ENCODE assay signal across 10 cellular contexts in the genomic region with DNA sequence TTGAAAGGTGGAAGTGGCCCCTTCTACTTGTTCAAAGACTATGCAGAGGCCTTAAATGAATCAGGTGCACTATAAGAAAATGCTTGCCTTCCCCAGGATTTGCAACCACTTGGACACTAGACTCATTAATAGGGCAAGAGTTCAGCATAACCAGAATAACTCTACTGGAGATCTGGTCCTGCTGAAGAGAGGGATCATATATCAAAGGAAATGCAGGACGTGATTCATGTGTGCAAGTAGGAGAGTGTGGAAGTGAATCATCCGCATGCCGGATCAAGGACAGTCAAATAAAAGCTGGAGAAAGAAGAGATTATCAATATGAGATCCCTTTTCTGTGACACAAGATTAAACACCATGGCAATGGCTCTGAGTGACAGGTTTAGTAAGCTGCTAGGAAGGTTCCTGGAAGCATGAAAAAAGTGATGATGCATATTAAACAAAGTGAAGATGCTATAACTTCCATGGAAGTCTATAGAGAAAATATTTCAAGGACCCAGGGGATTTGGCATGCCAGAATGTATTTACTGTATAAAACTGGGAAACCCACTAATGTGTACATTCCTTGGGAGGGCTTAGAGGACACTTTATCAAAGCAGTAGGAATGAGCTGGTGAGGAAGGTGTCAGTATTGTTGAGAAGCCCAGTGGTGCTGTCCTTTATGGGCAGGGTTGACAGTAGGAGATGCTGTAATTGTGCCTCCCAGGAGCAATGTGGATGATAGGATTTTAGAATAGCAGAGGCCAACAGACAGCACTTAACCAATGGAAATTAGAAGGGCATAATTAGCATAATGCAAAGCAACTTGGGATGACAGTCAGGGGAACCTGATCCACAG.
DNase-seq lines count a peak whose midpoint lies in the region; ATAC-seq lines count a peak whose summit lies in the region.
"Had no signal": no experiment of that assay in that cellular context is flagged by ENCODE, and none has a peak within 500 bp of the region (broad histone marks: within the 10 kb centered on the region; RNA-seq: fewer than 3 reads in every experiment).

No MANE protein-coding gene starts in this region.

- peaks cover 19% of the 10 kb centered on the region for H3K4me1 ChIP-seq in neuron (ENCODE audit: insufficient read depth, low read length)

- H3K27me3 ChIP-seq in neuron (ENCODE audit: insufficient read depth, low read length), result no peaks in the 10 kb centered on the region

- H3K27me3 Mint-ChIP-seq in stimulated activated naive CD8-positive, alpha-beta T cell treated with anti-CD3 and anti-CD28 coated beads, Interleukin-15, amount 100 ng/mL, for 72 hours, result no peaks in the 10 kb centered on the region

- no peak for ATAC-seq in stimulated activated naive CD8-positive, alpha-beta T cell treated with anti-CD3 and anti-CD28 coated beads, Interleukin-15, amount 100 ng/mL, for 72 hours
- ATAC-seq: natural killer cell treated with Interleukin-12 subunit alpha and Interleukin-12 subunit beta and Interleukin-15 and Interleukin-18, amount 100 ng/mL, for 72 hours had no signal

- H3K4me1 Mint-ChIP-seq in stimulated activated naive CD8-positive, alpha-beta T cell treated with anti-CD3 and anti-CD28 coated beads, Interleukin-15, amount 100 ng/mL, for 72 hours, result no peaks in the 10 kb centered on the region

- H2AFZ ChIP-seq in neuron (ENCODE audit: low read depth, low read length), result peak overlapping the region; percentile 6

- no peaks in the 10 kb centered on the region for H3K9me3 ChIP-seq in neuron (ENCODE audit: low read length)

- H3K36me3 ChIP-seq in neuron (ENCODE audit: insufficient read depth, low read length), result no peaks in the 10 kb centered on the region

- no peaks in the 10 kb centered on the region for H3K9me3 Mint-ChIP-seq in stimulated activated naive CD8-positive, alpha-beta T cell treated with anti-CD3 and anti-CD28 coated beads, Interleukin-15, amount 100 ng/mL, for 72 hours
- H3K9me3 Mint-ChIP-seq: natural killer cell treated with Interleukin-12 subunit alpha and Interleukin-12 subunit beta and Interleukin-15 and Interleukin-18, amount 100 ng/mL, for 72 hours had no signal

- DNase-seq in EH (ENCODE audit: low read depth) (peak; percentile 82), NCI-H82 treated with DMSO at 0.1 percent for 48 hours (lab: John Stamatoyannopoulos, UW; ENCODE audit: unreplicated experiment) (peak; percentile 76), epidermal melanocyte (ENCODE audit: insufficient read length, low spot score) (peak; percentile 44), OCI-M1 (lab: John Stamatoyannopoulos, UW) (no peak), NCI-H1436 treated with DMSO at 0.1 percent for 48 hours (lab: John Stamatoyannopoulos, UW) (no peak)
- no peak for DNase-seq in activated CD4-positive, alpha-beta T cell treated with anti-CD3 and anti-CD28 coated beads for 1 hour
- DNase-seq in stimulated activated naive CD8-positive, alpha-beta T cell treated with anti-CD3 and anti-CD28 coated beads, Interleukin-15, amount 100 ng/mL, for 72 hours, result no peak
- DNase-seq: NK-92 treated with Interleukin-12 subunit alpha and Interleukin-12 subunit beta, amount 100 ng/mL, for 24 hours had no signal

- H3K4me3 Mint-ChIP-seq in stimulated activated naive CD8-positive, alpha-beta T cell treated with anti-CD3 and anti-CD28 coated beads, Interleukin-15, amount 100 ng/mL, for 72 hours, result no peak overlapping the region
- H3K4me3 Mint-ChIP-seq: natural killer cell treated with Interleukin-12 subunit alpha and Interleukin-12 subunit beta and Interleukin-15 and Interleukin-18, amount 100 ng/mL, for 72 hours had no signal

- H3K27ac Mint-ChIP-seq in stimulated activated naive CD8-positive, alpha-beta T cell treated with anti-CD3 and anti-CD28 coated beads, Interleukin-15, amount 100 ng/mL, for 72 hours, result peak overlapping the region in 1 of 2 donors; percentile 13
- H3K27ac Mint-ChIP-seq: natural killer cell treated with Interleukin-12 subunit alpha and Interleukin-12 subunit beta and Interleukin-15 and Interleukin-18, amount 100 ng/mL, for 72 hours had no signal

- H3K4me3 ChIP-seq in neuron (ENCODE audit: low read length), result no peak overlapping the region

Comparison
In these comparisons a context has a peak if more than half of its experiments do, and no peak if none do; other contexts are left out.
1. DNase-seq: peak in EH (single experiment), NCI-H82 treated with DMSO at 0.1 percent for 48 hours (single experiment) and epidermal melanocyte (single experiment); none in OCI-M1 (single experiment), activated CD4-positive, alpha-beta T cell treated with anti-CD3 and anti-CD28 coated beads for 1 hour (single experiment), stimulated activated naive CD8-positive, alpha-beta T cell treated with anti-CD3 and anti-CD28 coated beads, Interleukin-15, amount 100 ng/mL, for 72 hours (0 of 2) and NCI-H1436 treated with DMSO at 0.1 percent for 48 hours (single experiment).